8 cellular contexts compared by ENCODE assay signal in genomic region chr9:1604942-1605560, GRCh38.
DNase-seq lines count a peak whose midpoint lies in the region; ATAC-seq and TF ChIP-seq lines count a peak whose summit lies in the region.

No MANE protein-coding gene starts in this region.

- DNase-seq in D341Med (ENCODE audit: low spot score) (peak; percentile 53), glutamatergic neuron (no peak), omental fat pad (ENCODE audit: low spot score) (no peak), posterior vena cava (ENCODE audit: low spot score) (no peak)

- no peak overlapping the region for H3K4me2 ChIP-seq in OCI-LY1 (ENCODE audit: low read length)

- no peaks in the 10 kb centered on the region for H3K4me1 ChIP-seq in OCI-LY1 (ENCODE audit: insufficient read depth, low read length, severe bottlenecking)

- peaks cover 37% of the 10 kb centered on the region for H3K4me1 Mint-ChIP-seq in glutamatergic neuron (ENCODE audit: low read depth, unreplicated experiment)
- no peaks in the 10 kb centered on the region for H3K4me1 Mint-ChIP-seq in stimulated activated memory B cell treated with anti-CD40 and anti-IgM and Interleukin-4, amounts not matched to agents 10 μg/mL and 1 μg/mL and 100 μg/mL, for 72 hours

- H3K27me3 Mint-ChIP-seq in glutamatergic neuron (ENCODE audit: unreplicated experiment): peaks cover 4% of the 10 kb centered on the region
- no peaks in the 10 kb centered on the region for H3K27me3 Mint-ChIP-seq in stimulated activated memory B cell treated with anti-CD40 and anti-IgM and Interleukin-4, amounts not matched to agents 10 μg/mL and 1 μg/mL and 100 μg/mL, for 72 hours

- no peaks in the 10 kb centered on the region for H3K36me3 Mint-ChIP-seq in glutamatergic neuron (ENCODE audit: unreplicated experiment)
- no peaks in the 10 kb centered on the region for H3K36me3 Mint-ChIP-seq in stimulated activated memory B cell treated with anti-CD40 and anti-IgM and Interleukin-4, amounts not matched to agents 10 μg/mL and 1 μg/mL and 100 μg/mL, for 72 hours

- no peaks in the 10 kb centered on the region for H3K27me3 ChIP-seq in OCI-LY1 (ENCODE audit: insufficient read depth, low read length)

- peaks cover 4% of the 10 kb centered on the region for H3K9me3 Mint-ChIP-seq in glutamatergic neuron (ENCODE audit: unreplicated experiment)
- no peaks in the 10 kb centered on the region for H3K9me3 Mint-ChIP-seq in stimulated activated memory B cell treated with anti-CD40 and anti-IgM and Interleukin-4, amounts not matched to agents 10 μg/mL and 1 μg/mL and 100 μg/mL, for 72 hours

- no peak overlapping the region for H3K27ac ChIP-seq in OCI-LY1 (ENCODE audit: low read depth, low read length, poor library complexity, severe bottlenecking)

- H3F3A ChIP-seq in OCI-LY1 (ENCODE audit: insufficient read depth, low read length): no peaks in the 10 kb centered on the region

- peak; percentile 78 for TF ChIP-seq CTCF in OCI-LY1 (IDR thresholded peaks at IDR 0.05; ENCODE audit: low read length)
- peak; percentile 71 for TF ChIP-seq CTCF in glutamatergic neuron (IDR thresholded peaks at IDR 0.05; ENCODE audit: partially characterized antibody, unreplicated experiment)
- no peak for TF ChIP-seq CTCF in omental fat pad (IDR thresholded peaks at IDR 0.05)

- H3K36me3 ChIP-seq in OCI-LY1 (ENCODE audit: insufficient read depth, low read length): no peaks in the 10 kb centered on the region

- H3K9me2 ChIP-seq in OCI-LY1 (ENCODE audit: low read depth, low read length): no peaks in the 10 kb centered on the region

- H4K20me1 ChIP-seq in OCI-LY1 (ENCODE audit: insufficient read depth, low read length): no peaks in the 10 kb centered on the region

- H3K4me3 Mint-ChIP-seq in glutamatergic neuron (ENCODE audit: unreplicated experiment): no peak overlapping the region
- no peak overlapping the region for H3K4me3 Mint-ChIP-seq in stimulated activated memory B cell treated with anti-CD40 and anti-IgM and Interleukin-4, amounts not matched to agents 10 μg/mL and 1 μg/mL and 100 μg/mL, for 72 hours

- H2AFZ ChIP-seq in OCI-LY1 (ENCODE audit: low read length): no peak overlapping the region

- H3K27ac Mint-ChIP-seq in glutamatergic neuron (ENCODE audit: unreplicated experiment): no peak overlapping the region
- no peak overlapping the region for H3K27ac Mint-ChIP-seq in stimulated activated memory B cell treated with anti-CD40 and anti-IgM and Interleukin-4, amounts not matched to agents 10 μg/mL and 1 μg/mL and 100 μg/mL, for 72 hours

- no peaks in the 10 kb centered on the region for H3K9me3 ChIP-seq in OCI-LY1 (ENCODE audit: low read length)

- H3K4me3 ChIP-seq in OCI-LY1 (ENCODE audit: low read depth, low read length, poor library complexity, severe bottlenecking): no peak overlapping the region

- no peak overlapping the region for H3K9ac ChIP-seq in OCI-LY1 (ENCODE audit: low read length)

- peak; percentile 93 for ATAC-seq in GM19351 (IDR thresholded peaks at IDR 0.05; ENCODE audit: unreplicated experiment)
- ATAC-seq in HG03520 (IDR thresholded peaks at IDR 0.05; ENCODE audit: unreplicated experiment): peak; percentile 72
- no peak for ATAC-seq in omental fat pad (ENCODE audit: low FRiP score)
- no peak for ATAC-seq in stimulated activated memory B cell treated with anti-CD40 and anti-IgM and Interleukin-4, amounts not matched to agents 10 μg/mL and 1 μg/mL and 100 μg/mL, for 72 hours

- intact Hi-C loops in posterior vena cava (cut with DNase I): no loop called here

- no peaks in the 10 kb centered on the region for H3K79me2 ChIP-seq in OCI-LY1 (ENCODE audit: insufficient read depth, low read length)

Comparison
In these comparisons a context has a peak if more than half of its experiments do, and no peak if none do; other contexts are left out.
1. ATAC-seq: peak in GM19351 (single experiment) and HG03520 (single experiment); none in omental fat pad (single experiment) and stimulated activated memory B cell treated with anti-CD40 and anti-IgM and Interleukin-4, amounts not matched to agents 10 μg/mL and 1 μg/mL and 100 μg/mL, for 72 hours (single experiment).
2. CTCF ChIP-seq: peak in OCI-LY1 (single experiment) and glutamatergic neuron (single experiment); none in omental fat pad (0 of 3).